Comparison of ENCODE assay signal across 35 cellular contexts in the genomic region with DNA sequence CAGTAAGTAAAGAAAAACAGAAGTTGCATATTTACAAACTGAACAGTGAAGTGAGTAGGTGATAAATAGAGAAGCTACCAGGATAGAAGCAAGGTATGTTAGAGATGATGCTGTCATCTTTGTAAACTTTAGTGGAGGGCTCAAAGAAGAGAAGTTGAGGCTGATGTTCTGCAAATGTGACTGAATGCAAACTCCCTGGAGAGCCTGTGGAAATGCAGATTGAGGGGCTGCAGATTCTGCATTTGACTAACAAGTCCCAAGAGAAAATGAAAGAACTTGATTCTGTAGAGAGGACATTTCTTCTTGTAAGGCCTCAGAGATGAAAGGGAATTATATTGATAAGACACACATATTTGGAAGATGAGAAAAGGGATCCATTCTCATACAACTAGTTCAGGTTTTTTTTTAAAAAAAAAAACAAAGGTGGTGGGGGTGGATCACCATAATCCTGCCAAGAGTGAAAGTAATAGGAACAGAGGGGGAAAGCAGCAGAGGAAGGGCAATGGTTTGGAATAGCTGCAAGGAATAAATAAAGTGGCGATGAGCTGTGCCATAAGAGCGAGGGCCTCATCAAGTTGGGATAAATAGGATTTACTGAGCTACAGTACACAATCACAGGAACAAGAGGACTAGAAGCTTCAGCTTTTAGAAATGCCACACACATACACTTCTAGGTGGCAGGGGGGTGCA.
"Had no signal": no experiment of that assay in that cellular context is flagged by ENCODE, and none has a peak within 500 bp of the region (broad histone marks: within the 10 kb centered on the region; RNA-seq: fewer than 3 reads in every experiment).

No MANE protein-coding gene starts in this region.

- H3K27me3 Mint-ChIP-seq: activated CD4-positive, alpha-beta memory T cell treated with anti-CD3 and anti-CD28 coated beads for 36 hours; activated CD4-positive, alpha-beta T cell treated with anti-CD3 and anti-CD28 coated beads, Interleukin-2, amount 10 ng/mL, durations not matched to agents 24 days and 14 days; activated naive CD4-positive, alpha-beta T cell treated with anti-CD3 and anti-CD28 coated beads, Interleukin-2, amount 50 U/mL, for 24 hours; activated naive CD8-positive, alpha-beta T cell treated with anti-CD3 and anti-CD28 coated beads, Interleukin-2, amount 50 U/mL, for 24 hours; activated T-helper 17 cell treated with anti-CD3 and anti-CD28 coated beads, Interleukin-2, amount 50 U/mL, for 72 hours; central memory CD8-positive, alpha-beta T cell; stimulated activated naive CD8-positive, alpha-beta T cell treated with anti-CD3 and anti-CD28 coated beads, Interleukin-15, Interleukin-2, amounts not matched to agents 100 ng/mL and 50 ng/mL, for 24 hours had no signal

- DNase-seq: activated CD4-positive, alpha-beta memory T cell treated with anti-CD3 and anti-CD28 coated beads for 36 hours; activated CD4-positive, alpha-beta T cell treated with anti-CD3 and anti-CD28 coated beads, Interleukin-2, amount 10 ng/mL, durations not matched to agents 24 days and 14 days; activated CD8-positive, alpha-beta memory T cell treated with anti-CD3 and anti-CD28 coated beads, Interleukin-2, amount 50 U/mL, for 4 hours; activated naive CD8-positive, alpha-beta T cell treated with anti-CD3 and anti-CD28 coated beads, Interleukin-2, amount 50 U/mL, for 24 hours; activated T-cell treated with anti-CD3 and anti-CD28 coated beads, Interleukin-2, amount 50 U/mL, for 4 hours; dermis blood vessel endothelial cell; effector CD4-positive, alpha-beta T cell; foreskin keratinocyte; heart left ventricle; islet precursor cell; left ventricle myocardium inferior; mesendoderm; pancreas; retina; stimulated activated CD4-positive, alpha-beta T cell treated with anti-CD3 and anti-CD28 coated beads, Interleukin-12 subunit alpha, Interleukin-12 subunit beta, amount 100 ng/mL, for 4 hours; stimulated activated CD4-positive, alpha-beta T cell treated with anti-CD3 and anti-CD28 coated beads, Interleukin-4, amount 100 ng/mL, for 24 hours; T-helper 9 cell; trophoblast cell had no signal

- FAIRE-seq: pancreas, TTC549, urothelium cell line had no signal

- H3K9me3 ChIP-seq: esophagus muscularis mucosa, pancreas, prostate gland, thoracic aorta had no signal

- H3K36me3 Mint-ChIP-seq: activated CD4-positive, alpha-beta memory T cell treated with anti-CD3 and anti-CD28 coated beads for 36 hours; activated naive CD4-positive, alpha-beta T cell treated with anti-CD3 and anti-CD28 coated beads, Interleukin-2, amount 50 U/mL, for 24 hours; stimulated activated effector memory CD8-positive, alpha-beta T cell treated with anti-CD3 and anti-CD28 coated beads, Interleukin-12 subunit alpha, Interleukin-12 subunit beta, amount 100 ng/mL, for 72 hours had no signal

- H3K27ac ChIP-seq: breast epithelium, esophagus muscularis mucosa, foreskin keratinocyte, heart left ventricle, left ventricle myocardium inferior, pancreas, prostate gland, skin epidermis, thoracic aorta, VCaP had no signal

- ATAC-seq: activated CD4-positive, CD25-positive, alpha-beta regulatory T cell treated with anti-CD3 and anti-CD28 coated beads, Interleukin-2, amount 50 U/mL, for 24 hours; activated naive CD8-positive, alpha-beta T cell treated with anti-CD3 and anti-CD28 coated beads, Interleukin-2, amount 50 U/mL, for 24 hours; activated T-cell treated with anti-CD3 and anti-CD28 coated beads, Interleukin-2, amount 50 U/mL, for 4 hours; activated T-helper 17 cell treated with anti-CD3 and anti-CD28 coated beads, Interleukin-2, amount 50 U/mL, for 72 hours; foreskin keratinocyte; heart left ventricle; pancreas; sciatic nerve; stimulated activated effector memory CD8-positive, alpha-beta T cell treated with anti-CD3 and anti-CD28 coated beads, Interleukin-12 subunit alpha, Interleukin-12 subunit beta, amount 100 ng/mL, for 72 hours had no signal

- H3K4me1 Mint-ChIP-seq: activated CD4-positive, alpha-beta T cell treated with anti-CD3 and anti-CD28 coated beads, Interleukin-2, amount 10 ng/mL, durations not matched to agents 24 days and 14 days; activated naive CD4-positive, alpha-beta T cell treated with anti-CD3 and anti-CD28 coated beads, Interleukin-2, amount 50 U/mL, for 24 hours; activated naive CD8-positive, alpha-beta T cell treated with anti-CD3 and anti-CD28 coated beads, Interleukin-2, amount 50 U/mL, for 24 hours; activated T-helper 17 cell treated with anti-CD3 and anti-CD28 coated beads, Interleukin-2, amount 50 U/mL, for 72 hours; central memory CD8-positive, alpha-beta T cell; stimulated activated effector memory CD8-positive, alpha-beta T cell treated with anti-CD3 and anti-CD28 coated beads, Interleukin-12 subunit alpha, Interleukin-12 subunit beta, amount 100 ng/mL, for 72 hours had no signal

- H3K36me3 ChIP-seq: breast epithelium, esophagus muscularis mucosa, heart left ventricle, left ventricle myocardium inferior, pancreas, prostate gland, thoracic aorta had no signal

- H3K4me3 Mint-ChIP-seq: activated CD4-positive, alpha-beta memory T cell treated with anti-CD3 and anti-CD28 coated beads for 36 hours; activated CD4-positive, alpha-beta T cell treated with anti-CD3 and anti-CD28 coated beads, Interleukin-2, amount 10 ng/mL, durations not matched to agents 24 days and 14 days; activated naive CD4-positive, alpha-beta T cell treated with anti-CD3 and anti-CD28 coated beads, Interleukin-2, amount 50 U/mL, for 24 hours; activated naive CD8-positive, alpha-beta T cell treated with anti-CD3 and anti-CD28 coated beads, Interleukin-2, amount 50 U/mL, for 24 hours; activated T-cell treated with anti-CD3 and anti-CD28 coated beads, Interleukin-2, amount 50 U/mL, for 4 hours; activated T-helper 17 cell treated with anti-CD3 and anti-CD28 coated beads, Interleukin-2, amount 50 U/mL, for 72 hours; central memory CD8-positive, alpha-beta T cell; stimulated activated effector memory CD8-positive, alpha-beta T cell treated with anti-CD3 and anti-CD28 coated beads, Interleukin-12 subunit alpha, Interleukin-12 subunit beta, amount 100 ng/mL, for 72 hours; stimulated activated naive CD8-positive, alpha-beta T cell treated with anti-CD3 and anti-CD28 coated beads, Interleukin-15, Interleukin-2, amounts not matched to agents 100 ng/mL and 50 ng/mL, for 24 hours; T-helper 1 cell treated with Interleukin-12 subunit alpha and Interleukin-12 subunit beta and Interleukin-4 antibody, amounts not matched to agents 30 μg/mL and 1 μg/mL, for 36 hours had no signal

- H3K27me3 ChIP-seq: breast epithelium, esophagus muscularis mucosa, foreskin keratinocyte, heart left ventricle had no signal

- H3K9me3 Mint-ChIP-seq: activated CD4-positive, alpha-beta memory T cell treated with anti-CD3 and anti-CD28 coated beads for 36 hours; activated CD4-positive, alpha-beta T cell treated with anti-CD3 and anti-CD28 coated beads, Interleukin-2, amount 10 ng/mL, durations not matched to agents 24 days and 14 days; activated naive CD8-positive, alpha-beta T cell treated with anti-CD3 and anti-CD28 coated beads, Interleukin-2, amount 50 U/mL, for 24 hours had no signal

- H3K27ac Mint-ChIP-seq: activated CD4-positive, alpha-beta memory T cell treated with anti-CD3 and anti-CD28 coated beads for 36 hours; activated CD4-positive, alpha-beta T cell treated with anti-CD3 and anti-CD28 coated beads, Interleukin-2, amount 10 ng/mL, durations not matched to agents 24 days and 14 days; activated naive CD4-positive, alpha-beta T cell treated with anti-CD3 and anti-CD28 coated beads, Interleukin-2, amount 50 U/mL, for 24 hours; activated naive CD8-positive, alpha-beta T cell treated with anti-CD3 and anti-CD28 coated beads, Interleukin-2, amount 50 U/mL, for 24 hours; activated T-helper 17 cell treated with anti-CD3 and anti-CD28 coated beads, Interleukin-2, amount 50 U/mL, for 72 hours; stimulated activated effector memory CD8-positive, alpha-beta T cell treated with anti-CD3 and anti-CD28 coated beads, Interleukin-12 subunit alpha, Interleukin-12 subunit beta, amount 100 ng/mL, for 72 hours; stimulated activated naive CD8-positive, alpha-beta T cell treated with anti-CD3 and anti-CD28 coated beads, Interleukin-15, Interleukin-2, amounts not matched to agents 100 ng/mL and 50 ng/mL, for 24 hours; T-helper 1 cell treated with Interleukin-12 subunit alpha and Interleukin-12 subunit beta and Interleukin-4 antibody, amounts not matched to agents 30 μg/mL and 1 μg/mL, for 36 hours had no signal

- H3K4me3 ChIP-seq: breast epithelium, esophagus muscularis mucosa, heart left ventricle, left ventricle myocardium inferior, lung, pancreas, prostate gland, skin epidermis, thoracic aorta had no signal

- H3K4me1 ChIP-seq: breast epithelium, esophagus muscularis mucosa, foreskin keratinocyte, left ventricle myocardium inferior, pancreas, prostate gland had no signal
